9 cellular contexts compared by ENCODE assay signal in the genomic region with DNA sequence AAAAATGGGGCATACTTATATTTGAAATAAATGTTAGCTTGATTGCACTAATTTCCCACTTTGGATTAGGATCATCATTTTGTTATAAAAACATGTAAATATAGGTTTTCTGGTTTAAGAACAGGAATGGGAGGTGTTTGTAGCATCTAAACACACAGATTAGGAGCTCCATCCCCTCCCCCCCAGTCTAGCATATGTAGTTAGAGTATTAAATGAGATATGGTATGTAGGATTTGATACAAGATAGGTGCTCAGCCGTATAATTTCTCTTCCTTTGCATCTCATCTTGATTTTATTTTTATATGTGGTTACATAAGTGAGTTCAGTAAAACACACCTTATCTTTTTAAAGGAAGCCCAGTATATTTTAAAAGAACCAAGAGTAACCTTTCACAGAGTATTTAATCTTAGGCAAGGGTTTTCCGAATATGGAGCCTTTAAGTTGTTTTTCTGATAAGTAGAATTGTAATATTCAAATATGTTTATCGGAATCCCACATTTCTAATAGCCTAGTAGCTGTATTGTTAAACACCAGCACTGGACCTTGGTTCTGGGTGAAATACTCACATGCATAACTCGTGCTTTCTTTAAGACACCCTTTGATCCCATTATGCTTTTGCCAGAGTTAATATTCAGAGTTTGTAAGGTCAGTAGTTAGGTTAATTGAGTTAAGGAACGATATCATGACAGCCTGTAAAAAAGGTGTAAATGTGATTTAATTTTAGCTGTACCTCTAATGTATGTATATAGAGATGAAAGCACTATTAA. TPM values are rescaled to one million over a fixed set of nuclear protein-coding genes. Genes with fewer than 3 reads are reported as not detected.
A peak's percentile ranks its signal among the peaks of the same experiment; 100 is the strongest.
DNase-seq lines count a peak whose midpoint lies in the region; ATAC-seq and TF ChIP-seq lines count a peak whose summit lies in the region.
"Had no signal": no experiment of that assay in that cellular context is flagged by ENCODE, and none has a peak within 500 bp of the region (broad histone marks: within the 10 kb centered on the region; RNA-seq: fewer than 3 reads in every experiment).

No MANE protein-coding gene starts in this region.

- 54% methylated on average over 5 of the region's 5 CpGs for WGBS in prostate gland

- H4K20me1 ChIP-seq in OCI-LY3 (ENCODE audit: insufficient read depth, low read length): peaks cover 56% of the 10 kb centered on the region

- TF ChIP-seq CTCF in GM12864 (IDR thresholded peaks at IDR 0.05; ENCODE audit: low read depth, low read length, missing control alignments): no peak
- no peak for TF ChIP-seq CTCF in OCI-LY3 (IDR thresholded peaks at IDR 0.05; ENCODE audit: low read depth, low read length)
- TF ChIP-seq CTCF in epithelial cell of esophagus (IDR thresholded peaks at IDR 0.05; ENCODE audit: insufficient read depth, low read depth, low read length, missing control alignments): no peak
- TF ChIP-seq CTCF in prostate gland (IDR thresholded peaks at IDR 0.05): no peak

- H3K9me3 ChIP-seq in OCI-LY3 (ENCODE audit: insufficient read depth, low read length) (no peaks in the 10 kb centered on the region), prostate gland (no peaks in the 10 kb centered on the region)

- H3K9ac ChIP-seq in OCI-LY3 (ENCODE audit: low read length): peak overlapping the region; percentile 93; the same call in 1 of the 2 replicates

- H3K27ac ChIP-seq in OCI-LY3 (ENCODE audit: low read length) (no peak overlapping the region), prostate gland (peak overlapping the region; percentile 95 to 98)

- H3K4me2 ChIP-seq in OCI-LY3 (ENCODE audit: low read length): peak overlapping the region; percentile 79

- H3K27me3 ChIP-seq in OCI-LY3 (ENCODE audit: low read depth, low read length) (no peaks in the 10 kb centered on the region), prostate gland (replicated peaks; ENCODE audit: insufficient read depth) (no peaks in the 10 kb centered on the region)

- no peak overlapping the region for H2AFZ ChIP-seq in OCI-LY3 (ENCODE audit: low read depth, low read length)

- ATAC-seq in activated CD4-positive, CD25-positive, alpha-beta regulatory T cell treated with anti-CD3 and anti-CD28 coated beads, Interleukin-2, amount 50 U/mL, for 24 hours: no peak

- DNase-seq in GM12864 (ENCODE audit: low read depth) (no peak), epithelial cell of esophagus (ENCODE audit: low read depth) (no peak), prostate gland (ENCODE audit: low spot score) (no peak), T-helper 9 cell (no peak), NCI-H1048 (lab: John Stamatoyannopoulos, UW) (no peak), HCEC 1CT (no peak)
- DNase-seq: NCI-H510A treated with DMSO at 0.1 percent for 48 hours had no signal

- H3K4me3 ChIP-seq in GM12864 (ENCODE audit: low read depth, low read length) (peak overlapping the region; percentile 88; the same call in 1 of the 2 replicates), OCI-LY3 (ENCODE audit: low read length) (peak overlapping the region; percentile 98), epithelial cell of esophagus (ENCODE audit: low read length) (peak overlapping the region; percentile 64), prostate gland (peak overlapping the region in 1 of 2 donors; percentile 85)

- peaks cover 72% of the 10 kb centered on the region for H3K79me2 ChIP-seq in OCI-LY3 (ENCODE audit: low read length)

- intact Hi-C loops in prostate gland (cut with DNase I): no loop called here

- H3K4me1 ChIP-seq in OCI-LY3 (ENCODE audit: low read length) (peaks cover 21% of the 10 kb centered on the region), prostate gland (replicated peaks) (no peaks in the 10 kb centered on the region)

- peaks cover 14% of the 10 kb centered on the region for H3K36me3 ChIP-seq in OCI-LY3 (replicated peaks; ENCODE audit: low read depth, low read length)
- H3K36me3 ChIP-seq in prostate gland: no peaks in the 10 kb centered on the region

- no peak for TF ChIP-seq POLR2A in prostate gland (IDR thresholded peaks at IDR 0.05)

RNA-seq across cellular contexts. Expression of a gene that starts 2.3 kb away (rescaled TPM):
- total RNA-seq in prostate gland: 10 to 100 TPM; 91.0 to 93.9 TPM
